8 cellular contexts compared by ENCODE assay signal in genomic region chr16:54285414-54286066, GRCh38. TPM values are rescaled to one million over a fixed set of nuclear protein-coding genes. Genes with fewer than 3 reads are reported as not detected.
DNase-seq lines count a peak whose midpoint lies in the region; ATAC-seq and TF ChIP-seq lines count a peak whose summit lies in the region.

No MANE protein-coding gene starts in this region.

- 2% methylated on average over 74 of the region's 74 CpGs for WGBS in thymus

- H3K4me3 ChIP-seq in iPS-11a (ENCODE audit: low read depth, low read length) (peak overlapping the region; percentile 36), thymus (ENCODE audit: low read length) (peak overlapping the region; percentile 34)

- CTCF ChIA-PET in HEK293T (lab: Yijun Ruan, JAX), result interaction anchor here (0.9 to 1.0 kb wide), 2 partner anchors 166 to 747 kb away, joined by 3 read pairs; no protein-coding TSS in a partner anchor

- no peaks in the 10 kb centered on the region for H3K36me3 ChIP-seq in thymus (ENCODE audit: control insufficient read depth, insufficient read depth)

- DNase-seq in A172 (ENCODE audit: low spot score) (peak; percentile 38), HEK293T (ENCODE audit: extremely low spot score) (peak; percentile 20), left lobe of liver (ENCODE audit: low spot score) (no peak), GM13976 (ENCODE audit: low spot score) (no peak)
- DNase-seq in activated T-cell treated with anti-CD3 and anti-CD28 coated beads, Interleukin-2, amount 50 U/mL, for 48 hours, result peak; percentile 34 to 36

- no peak for ATAC-seq in HG03442 (IDR thresholded peaks at IDR 0.05; ENCODE audit: unreplicated experiment)
- ATAC-seq in left lobe of liver, result no peak

- H3K27me3 ChIP-seq in thymus (ENCODE audit: control insufficient read depth, insufficient read depth), result peaks cover 95% of the 10 kb centered on the region

- POLR2A ChIA-PET in HEK293T (lab: Yijun Ruan, JAX), result interaction anchor here (0.5 to 1.4 kb wide), 5 partner anchors 8 to 638 kb away, joined by 3 to 4 read pairs (median 3); no protein-coding TSS in a partner anchor

- in situ Hi-C loops in GM13976 (cut with MboI; ENCODE audit: low sequenced_read_pairs, unreplicated experiment), result loop anchor here (25.0 kb wide), 1 partner anchor 652 kb away; the partner anchor contains the start of gene IRX5

- H3K4me1 ChIP-seq in thymus (ENCODE audit: control insufficient read depth, insufficient read depth, low read length), result no peaks in the 10 kb centered on the region

- H3K9me3 ChIP-seq in thymus (ENCODE audit: control insufficient read depth), result no peaks in the 10 kb centered on the region

- H3K27ac ChIP-seq in thymus (ENCODE audit: low read depth), result no peak overlapping the region

- no peak for TF ChIP-seq CTCF in GM13976 (IDR thresholded peaks at IDR 0.05; ENCODE audit: borderline replicate concordance, control extremely low read depth, extremely low read depth, insufficient read depth, missing control alignments)

TF ChIP-seq in HEK293T, 16 proteins besides CTCF, POLR2A, EP300 and RAD21:
- TF ChIP-seq CTBP1 (IDR thresholded peaks at IDR 0.05; ENCODE audit: borderline replicate concordance) (no peak), HDGF (IDR thresholded peaks at IDR 0.05; ENCODE audit: borderline replicate concordance) (no peak), LEF1 (IDR thresholded peaks at IDR 0.05; ENCODE audit: borderline replicate concordance) (no peak), SUZ12 (IDR thresholded peaks at IDR 0.05) (no peak), TARDBP (IDR thresholded peaks at IDR 0.05) (no peak), ARNT (IDR thresholded peaks at IDR 0.05) (no peak), ZNF384 (IDR thresholded peaks at IDR 0.05) (no peak)

RNA-seq across cellular contexts. Expression of gene IRX3, which starts 1.0 kb away (rescaled TPM):
- total RNA-seq in A172 (2014; rRNA removed; shearing (Covaris generic)), result 7.7 and 8.6 TPM in 2 replicates
- polyA plus RNA-seq in thymus, result 4.3 TPM
- total RNA-seq in left lobe of liver, result 1.4 TPM

Comparison
In these comparisons a context has a peak if more than half of its experiments do, and no peak if none do; other contexts are left out.
1. DNase-seq: peak in A172 (single experiment), HEK293T (single experiment) and activated T-cell treated with anti-CD3 and anti-CD28 coated beads, Interleukin-2, amount 50 U/mL, for 48 hours (2 of 2); none in left lobe of liver (single experiment) and GM13976 (single experiment).